14 cellular contexts compared by ENCODE assay signal in genomic region chr20:43985121-43985520, GRCh38.
DNase-seq lines count a peak whose midpoint lies in the region; ATAC-seq and TF ChIP-seq lines count a peak whose summit lies in the region.
"Had no signal": no experiment of that assay in that cellular context is flagged by ENCODE, and none has a peak within 500 bp of the region (broad histone marks: within the 10 kb centered on the region; RNA-seq: fewer than 3 reads in every experiment).

No MANE protein-coding gene starts in this region.

- H3K27ac ChIP-seq in HEK293 (ENCODE audit: extremely low read depth, low read depth, low read length) (no peak overlapping the region), Panc1 (ENCODE audit: low read length) (peak overlapping the region; percentile 62), left lung (peak overlapping the region; percentile 48 to 53)
- H3K27ac ChIP-seq: C4-2B had no signal

- H3K4me1 Mint-ChIP-seq in stimulated activated effector memory CD8-positive, alpha-beta T cell treated with anti-CD3 and anti-CD28 coated beads, Interleukin-12 subunit alpha, Interleukin-12 subunit beta, amount 100 ng/mL, for 72 hours, result peaks cover 56% of the 10 kb centered on the region
- peaks cover 14% of the 10 kb centered on the region for H3K4me1 Mint-ChIP-seq in T-helper 17 cell
- H3K4me1 Mint-ChIP-seq: GM23338 had no signal

- H3K4me1 ChIP-seq in HEK293 (ENCODE audit: control insufficient read depth, insufficient read depth, low read length), result peaks cover 4% of the 10 kb centered on the region
- H3K4me1 ChIP-seq in Panc1 (ENCODE audit: control insufficient read depth, insufficient read depth, low read length), result peaks cover 29% of the 10 kb centered on the region
- H3K4me1 ChIP-seq in left lung, result peaks cover 0 to 27% of the 10 kb centered on the region in 2 donors

- intact Hi-C loops in Panc1 (cut with micrococcal nuclease; ENCODE audit: unreplicated experiment) (no loop called here), left lung (cut with DNase I) (no loop called here), sciatic nerve (cut with DNase I) (no loop called here)

- H3K27me3 ChIP-seq in Panc1 (ENCODE audit: control insufficient read depth, insufficient read depth, low read length), result no peaks in the 10 kb centered on the region
- no peaks in the 10 kb centered on the region for H3K27me3 ChIP-seq in left lung

- CTCF ChIA-PET in HEK293 (lab: Yijun Ruan, JAX) (interaction anchor here (0.5 to 1.8 kb wide), 4 partner anchors 95 to 235 kb away, joined by 3 to 6 read pairs (median 4); no protein-coding TSS in a partner anchor), Panc1 (lab: Charles Lee) (interaction anchor here (0.5 kb wide), 1 partner anchor 11 kb away, joined by 3 read pairs; no protein-coding TSS in a partner anchor)

- peaks cover 7% of the 10 kb centered on the region for H3K27me3 Mint-ChIP-seq in T-helper 17 cell

- no peak overlapping the region for H3K4me3 Mint-ChIP-seq in stimulated activated effector memory CD8-positive, alpha-beta T cell treated with anti-CD3 and anti-CD28 coated beads, Interleukin-12 subunit alpha, Interleukin-12 subunit beta, amount 100 ng/mL, for 72 hours
- no peak overlapping the region for H3K4me3 Mint-ChIP-seq in T-helper 17 cell
- H3K4me3 Mint-ChIP-seq: GM23338 had no signal

- DNase-seq in Panc1 (ENCODE audit: low read depth, low spot score) (no peak), left lung (no peak), T-helper 17 cell (no peak), sciatic nerve (ENCODE audit: low spot score) (no peak), GM13977 (ENCODE audit: low spot score) (no peak)
- DNase-seq in stimulated activated effector memory CD8-positive, alpha-beta T cell treated with anti-CD3 and anti-CD28 coated beads, Interleukin-12 subunit alpha, Interleukin-12 subunit beta, amount 100 ng/mL, for 72 hours (ENCODE audit: low spot score in 2 of 2), result no peak
- DNase-seq: GF-D8, NCI-H187, NCI-H446 treated with DMSO at 0.1 percent for 48 hours had no signal

- H3K4me3 ChIP-seq in HEK293 (ENCODE audit: low read depth, low read length) (no peak overlapping the region), Panc1 (ENCODE audit: low read depth in 2 of 2, low read length in 2 of 2) (no peak overlapping the region), left lung (no peak overlapping the region)
- H3K4me3 ChIP-seq: GM23338 had no signal

- TF ChIP-seq CTCF in HEK293 (tag by site-specific recombination; IDR thresholded peaks at IDR 0.05) (no peak), Panc1 (IDR thresholded peaks at IDR 0.05) (no peak), left lung (IDR thresholded peaks at IDR 0.05) (no peak), GM13977 (IDR thresholded peaks at IDR 0.05; ENCODE audit: extremely low read depth, insufficient read depth, missing control alignments) (no peak)

- H3K27ac Mint-ChIP-seq in stimulated activated effector memory CD8-positive, alpha-beta T cell treated with anti-CD3 and anti-CD28 coated beads, Interleukin-12 subunit alpha, Interleukin-12 subunit beta, amount 100 ng/mL, for 72 hours, result no peak overlapping the region
- no peak overlapping the region for H3K27ac Mint-ChIP-seq in T-helper 17 cell

- no TSS peak for BruUV-seq in Panc1 (replicated peaks; lab: Mats Ljungman, UMichigan)

- H3K36me3 Mint-ChIP-seq in stimulated activated effector memory CD8-positive, alpha-beta T cell treated with anti-CD3 and anti-CD28 coated beads, Interleukin-12 subunit alpha, Interleukin-12 subunit beta, amount 100 ng/mL, for 72 hours, result peaks cover 4% of the 10 kb centered on the region
- H3K36me3 Mint-ChIP-seq in T-helper 17 cell (ENCODE audit: low read depth), result no peaks in the 10 kb centered on the region

- H3K36me3 ChIP-seq in HEK293 (ENCODE audit: control insufficient read depth in 2 of 2, insufficient read depth in 1 of 2, low read length in 2 of 2), result no peaks in the 10 kb centered on the region
- no peaks in the 10 kb centered on the region for H3K36me3 ChIP-seq in Panc1 (ENCODE audit: control insufficient read depth, insufficient read depth, low read length)
- no peaks in the 10 kb centered on the region for H3K36me3 ChIP-seq in left lung

- POLR2A ChIA-PET in HEK293 (lab: Yijun Ruan, JAX), result no interaction called here
- POLR2A ChIA-PET in Panc1 (lab: Charles Lee), result no interaction called here

- ATAC-seq in Panc1, result no peak
- no peak for ATAC-seq in left lung
- peak; percentile 49 for ATAC-seq in stimulated activated effector memory CD8-positive, alpha-beta T cell treated with anti-CD3 and anti-CD28 coated beads, Interleukin-12 subunit alpha, Interleukin-12 subunit beta, amount 100 ng/mL, for 72 hours
- ATAC-seq in T-helper 17 cell, result no peak
- no peak for ATAC-seq in sciatic nerve
- ATAC-seq: HCT116, Right ventricle myocardium inferior had no signal

- in situ Hi-C loops in Panc1 (cut with HindIII; ENCODE audit: low pct_unique_long_range_greater_than_20kb, low sequenced_read_pairs) (no loop called here), GM13977 (cut with MboI; ENCODE audit: low pct_unique_long_range_greater_than_20kb, low sequenced_read_pairs, unreplicated experiment) (no loop called here)

- H3K9me3 Mint-ChIP-seq in stimulated activated effector memory CD8-positive, alpha-beta T cell treated with anti-CD3 and anti-CD28 coated beads, Interleukin-12 subunit alpha, Interleukin-12 subunit beta, amount 100 ng/mL, for 72 hours, result no peaks in the 10 kb centered on the region

- no peaks in the 10 kb centered on the region for H3K9me3 ChIP-seq in HEK293 (ENCODE audit: control insufficient read depth, insufficient read depth, low read depth, low read length)
- no peaks in the 10 kb centered on the region for H3K9me3 ChIP-seq in Panc1 (ENCODE audit: control insufficient read depth, insufficient read depth, low read depth, low read length)
- H3K9me3 ChIP-seq in left lung, result peaks cover 0 to 6% of the 10 kb centered on the region in 2 donors
- no peaks in the 10 kb centered on the region for H3K9me3 ChIP-seq in T-helper 17 cell (ENCODE audit: control insufficient read depth, low read length, poor library complexity, severe bottlenecking)

TF ChIP-seq in HEK293, 187 proteins besides CTCF, POLR2A, EP300 and RAD21:
- 0 out of 2 replicates have a peak, but pooled peaks have one; percentile 8 for TF ChIP-seq ZIC2 (tag by site-specific recombination; IDR thresholded peaks at IDR 0.05)
- peak; percentile 57; the same call in 1 of the 2 replicates for TF ChIP-seq KLF17 (tag by site-specific recombination; IDR thresholded peaks at IDR 0.05)
- TF ChIP-seq ZBTB20 (tag by site-specific recombination; IDR thresholded peaks at IDR 0.05), result peak; percentile 83
- peak; percentile 73 for TF ChIP-seq PRDM10 (tag by site-specific recombination; IDR thresholded peaks at IDR 0.05)
- no peak for TF ChIP-seq ZNF112 (tag by site-specific recombination; IDR thresholded peaks at IDR 0.05)
- peak; percentile 64 for TF ChIP-seq ZBTB8A (tag by site-specific recombination; IDR thresholded peaks at IDR 0.05)
- no peak for TF ChIP-seq ZBTB1 (tag by site-specific recombination; IDR thresholded peaks at IDR 0.05)
